9 cellular contexts compared by ENCODE assay signal in genomic region chr13:109779074-109779473, GRCh38. TPM values are rescaled to one million over a fixed set of nuclear protein-coding genes. Genes with fewer than 3 reads are reported as not detected.
A peak's percentile ranks its signal among the peaks of the same experiment; 100 is the strongest.
DNase-seq lines count a peak whose midpoint lies in the region; ATAC-seq and TF ChIP-seq lines count a peak whose summit lies in the region.
"Had no signal": no experiment of that assay in that cellular context is flagged by ENCODE, and none has a peak within 500 bp of the region (broad histone marks: within the 10 kb centered on the region; RNA-seq: fewer than 3 reads in every experiment).

No MANE protein-coding gene starts in this region.

- H3K79me2 ChIP-seq in neural progenitor cell (ENCODE audit: low read depth) = peaks cover 100% of the 10 kb centered on the region

- 20 to 33% methylated on average over 1 to 4 of the region's 4 CpGs for WGBS in transverse colon (ENCODE audit: low coverage in 1 of 2), 2 donors

- no peak overlapping the region for H3K9ac ChIP-seq in neural progenitor cell

- peak overlapping the region; percentile 42 for H3K4me3 ChIP-seq in RWPE2 (ENCODE audit: severe bottlenecking)
- H3K4me3 ChIP-seq in brain microvascular endothelial cell (ENCODE audit: low read depth, low read length) = peak overlapping the region; percentile 58
- no peak overlapping the region for H3K4me3 ChIP-seq in neural progenitor cell
- H3K4me3 ChIP-seq in transverse colon = peak overlapping the region in 2 of 4 donors; percentile 9 to 49

- peaks cover 40% of the 10 kb centered on the region for H3K4me1 ChIP-seq in RWPE2 (ENCODE audit: insufficient read depth, poor library complexity, severe bottlenecking)
- H3K4me1 ChIP-seq in neural progenitor cell = peaks cover 43% of the 10 kb centered on the region
- peaks cover 18 to 71% (median 45%) of the 10 kb centered on the region in 4 donors for H3K4me1 ChIP-seq in transverse colon

- DNase-seq in Caki2 (ENCODE audit: low read depth) = peak; percentile 41
- DNase-seq in RWPE2 (ENCODE audit: low spot score) = no peak
- no peak for DNase-seq in brain microvascular endothelial cell
- no peak for DNase-seq in neural progenitor cell (ENCODE audit: low spot score)
- DNase-seq in posterior cingulate gyrus = no peak
- DNase-seq in NCI-H82 treated with DMSO at 0.1 percent for 48 hours (lab: John Stamatoyannopoulos, UW; ENCODE audit: unreplicated experiment) = no peak
- DNase-seq in amygdala (lab: John Stamatoyannopoulos, UW) = no peak
- no peak for DNase-seq in transverse colon
- DNase-seq: NCI-H446 had no signal

- H3K9me3 ChIP-seq in RWPE2 (ENCODE audit: severe bottlenecking) (no peaks in the 10 kb centered on the region), neural progenitor cell (ENCODE audit: low read depth) (no peaks in the 10 kb centered on the region), transverse colon (no peaks in the 10 kb centered on the region)

- no peak for TF ChIP-seq POLR2A in transverse colon (IDR thresholded peaks at IDR 0.05)

- H3K27ac Mint-ChIP-seq in neural progenitor cell = no peak overlapping the region

- H4K20me1 ChIP-seq in neural progenitor cell (ENCODE audit: low read depth) = peaks cover 72% of the 10 kb centered on the region

- H3K36me3 Mint-ChIP-seq in neural progenitor cell = peaks cover 25% of the 10 kb centered on the region

- H3K27me3 ChIP-seq in RWPE2 (ENCODE audit: insufficient read depth, poor library complexity, severe bottlenecking) (no peaks in the 10 kb centered on the region), brain microvascular endothelial cell (replicated peaks) (no peaks in the 10 kb centered on the region), neural progenitor cell (peaks cover 7% of the 10 kb centered on the region), transverse colon (no peaks in the 10 kb centered on the region)

- in situ Hi-C loops in Caki2 (cut with HindIII; ENCODE audit: low pct_unique_long_range_greater_than_20kb, low sequenced_read_pairs) (no loop called here), brain microvascular endothelial cell (cut with HindIII; ENCODE audit: low pct_ligation_motif_present, low sequenced_read_pairs) (loop anchor here (25.0 kb wide), 1 partner anchor 333 kb away; no protein-coding TSS in a partner anchor), transverse colon (cut with MboI; ENCODE audit: low pct_ligation_motif_present in 1 of 4, low pct_unique_long_range_greater_than_20kb in 1 of 4, low sequenced_read_pairs in 3 of 4) (loop anchor here in 3 of 4 donors (25.0 kb wide), 3 partner anchors 333 to 817 kb away; no protein-coding TSS in a partner anchor)

- H3K4me3 Mint-ChIP-seq in neural progenitor cell = no peak overlapping the region

- TF ChIP-seq CTCF in RWPE2 (IDR thresholded peaks at IDR 0.05; ENCODE audit: poor library complexity, severe bottlenecking) (no peak), brain microvascular endothelial cell (IDR thresholded peaks at IDR 0.05; ENCODE audit: low read depth, low read length, missing control alignments) (no peak), neural progenitor cell (IDR thresholded peaks at IDR 0.05) (no peak), transverse colon (IDR thresholded peaks at IDR 0.05) (no peak)

- intact Hi-C loops in posterior cingulate gyrus (cut with DNase I) (no loop called here), transverse colon (cut with DNase I; ENCODE audit: low total_unique reads) (no loop called here)

- H3K4me2 ChIP-seq in neural progenitor cell = peak overlapping the region; percentile 77

- H3K36me3 ChIP-seq in RWPE2 (ENCODE audit: low read depth) (peaks cover 92% of the 10 kb centered on the region), brain microvascular endothelial cell (replicated peaks) (peaks cover 17% of the 10 kb centered on the region), neural progenitor cell (peaks cover 5% of the 10 kb centered on the region), transverse colon (peaks cover 0 to 19% (median 6%) of the 10 kb centered on the region in 4 donors)

- peaks cover 2% of the 10 kb centered on the region for H3K27me3 Mint-ChIP-seq in neural progenitor cell (ENCODE audit: insufficient read depth, low read depth)

- ATAC-seq in RWPE2 (ENCODE audit: low read depth) = peak; percentile 2; the same call in 1 of the 3 replicates

- peaks cover 37% of the 10 kb centered on the region for H3K4me1 Mint-ChIP-seq in neural progenitor cell

- peaks cover 2% of the 10 kb centered on the region for H3K9me3 Mint-ChIP-seq in neural progenitor cell

- H3F3A ChIP-seq in neural progenitor cell (ENCODE audit: low read depth) = peaks cover 7% of the 10 kb centered on the region

- TF ChIP-seq EP300 in transverse colon (IDR thresholded peaks at IDR 0.05; ENCODE audit: low read depth) = no peak

- H2AFZ ChIP-seq in neural progenitor cell (replicated peaks) = no peak overlapping the region

- H3K27ac ChIP-seq in RWPE2 (ENCODE audit: poor library complexity, severe bottlenecking) (peak overlapping the region; percentile 87), brain microvascular endothelial cell (no peak overlapping the region), neural progenitor cell (no peak overlapping the region), transverse colon (peak overlapping the region in 2 of 4 donors; percentile 8 to 10)

RNA-seq across cellular contexts. Expression of gene IRS2, which starts 7.3 kb away (rescaled TPM):
- total RNA-seq in Caki2 (2014; rRNA removed; shearing (Covaris generic); ENCODE audit: low replicate concordance) = 18.1 and 21.2 TPM in 2 replicates
- 4.2 and 7.2 TPM in 2 replicates for total RNA-seq in neural progenitor cell (ENCODE audit: low replicate concordance)
- total RNA-seq in transverse colon = 10 to 100 TPM; 12.5 to 72.6 (median 28.5) TPM
